In genomic region chr18:79698668-79699335, GRCh38 we compare ENCODE assay signal across 1 cellular context.
TF ChIP-seq lines count a peak whose summit lies in the region.

No MANE protein-coding gene starts in this region.

TF ChIP-seq in HepG2, 621 proteins besides CTCF, POLR2A, EP300 and RAD21:
- TF ChIP-seq FOXP1 (IDR thresholded peaks at IDR 0.05): no peak
- TF ChIP-seq FOXP1 (CRISPR knock-in tag; IDR thresholded peaks at IDR 0.05): no peak
- TF ChIP-seq TFE3 (CRISPR knock-in tag; IDR thresholded peaks at IDR 0.05): no peak
- TF ChIP-seq EEA1 (CRISPR knock-in tag; IDR thresholded peaks at IDR 0.05; ENCODE audit: borderline replicate concordance): no peak
- TF ChIP-seq MBD4 (IDR thresholded peaks at IDR 0.05; ENCODE audit: borderline replicate concordance, low read length): no peak
- no peak for TF ChIP-seq CBFB (CRISPR knock-in tag; IDR thresholded peaks at IDR 0.05)
- no peak for TF ChIP-seq ZNF646 (CRISPR knock-in tag; IDR thresholded peaks at IDR 0.05)
- no peak for TF ChIP-seq ATF6 (CRISPR knock-in tag; conservative IDR thresholded peaks at IDR 0.05)
- TF ChIP-seq NR2F2 (IDR thresholded peaks at IDR 0.05; ENCODE audit: borderline replicate concordance, low read depth): no peak
- TF ChIP-seq SALL2 (CRISPR knock-in tag; IDR thresholded peaks at IDR 0.05): no peak
- no peak for TF ChIP-seq ZNF431 (CRISPR knock-in tag; IDR thresholded peaks at IDR 0.05; ENCODE audit: borderline replicate concordance, low read depth)
- no peak for TF ChIP-seq ZNF280D (CRISPR knock-in tag; IDR thresholded peaks at IDR 0.05)
